8 cellular contexts compared by ENCODE assay signal in the genomic region with DNA sequence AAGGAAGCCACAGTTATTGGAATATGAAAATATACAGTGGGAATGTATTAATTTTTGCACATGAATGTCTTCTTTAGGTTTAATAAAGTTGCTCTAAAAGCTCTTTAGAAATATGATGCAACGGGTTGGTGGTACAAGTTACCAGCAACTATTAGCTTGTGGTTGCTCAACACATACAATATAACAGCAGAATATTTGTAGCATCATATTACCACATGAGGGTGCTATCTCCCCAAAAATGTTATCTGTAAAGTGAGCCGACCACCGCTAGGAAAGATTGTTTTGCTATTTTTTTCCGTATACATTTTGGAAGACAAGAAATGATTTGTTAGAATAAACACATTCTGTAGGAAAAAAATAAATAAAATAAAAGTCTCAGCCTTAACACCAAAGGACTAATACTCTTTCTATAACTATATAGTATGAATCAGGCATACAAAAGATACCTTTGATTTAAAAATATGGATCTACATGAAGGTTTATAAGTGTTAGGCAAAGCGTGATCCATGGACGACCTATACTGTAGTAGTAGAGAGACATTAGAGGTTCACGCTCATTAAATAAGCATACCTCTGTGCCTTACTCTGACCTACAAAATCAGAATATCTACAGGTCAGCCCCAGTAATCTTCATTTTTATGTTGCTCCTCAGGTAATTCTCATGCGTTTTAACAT.
DNase-seq lines count a peak whose midpoint lies in the region; ATAC-seq, FAIRE-seq and TF ChIP-seq lines count a peak whose summit lies in the region.

No MANE protein-coding gene starts in this region.

- TF ChIP-seq CTCF in bronchial epithelial cell (IDR thresholded peaks at IDR 0.05; ENCODE audit: insufficient read depth, low read length, severe bottlenecking): peak; percentile 37

- no peaks in the 10 kb centered on the region for H3K27me3 ChIP-seq in bronchial epithelial cell (ENCODE audit: control insufficient read depth, insufficient read depth, low read length)

- H3K4me3 ChIP-seq in bronchial epithelial cell (ENCODE audit: low read depth, low read length): no peak overlapping the region

- intact Hi-C loops in left cardiac atrium (cut with DNase I) (loop anchor here in 1 of 2 donors (5.0 kb wide), 1 partner anchor 1178 kb away; no protein-coding TSS in a partner anchor), left ventricle myocardium superior (cut with micrococcal nuclease) (loop anchor here (10.0 kb wide), 1 partner anchor 1181 kb away; no protein-coding TSS in a partner anchor)

- DNase-seq in left cardiac atrium: no peak
- DNase-seq in left ventricle myocardium superior: no peak
- DNase-seq in NCI-H460 (ENCODE audit: extremely low read depth, low read depth): peak; percentile 65
- DNase-seq in bronchial epithelial cell (ENCODE audit: low read depth): peak; percentile 71
- DNase-seq in medulla oblongata (ENCODE audit: extremely low spot score): peak; percentile 53
- no peak for DNase-seq in amniotic stem cell (lab: John Stamatoyannopoulos, UW)

- FAIRE-seq in bronchial epithelial cell (lab: Jason Lieb, UNC): no peak

- H3K36me3 ChIP-seq in bronchial epithelial cell (ENCODE audit: control insufficient read depth, insufficient read depth, low read length): no peaks in the 10 kb centered on the region

- peak; percentile 49 to 55 for ATAC-seq in left cardiac atrium
- ATAC-seq in left ventricle myocardium superior: no peak
- peak; percentile 55 for ATAC-seq in HG03280 (IDR thresholded peaks at IDR 0.05; ENCODE audit: unreplicated experiment)
- no peak for ATAC-seq in GM21619 (IDR thresholded peaks at IDR 0.05; ENCODE audit: unreplicated experiment)

Comparison
In these comparisons a context has a peak if more than half of its experiments do, and no peak if none do; other contexts are left out.
1. ATAC-seq: peak in left cardiac atrium (2 of 2) and HG03280 (single experiment); none in left ventricle myocardium superior (single experiment) and GM21619 (single experiment).
2. DNase-seq: peak in NCI-H460 (single experiment), bronchial epithelial cell (single experiment) and medulla oblongata (single experiment); none in left cardiac atrium (single experiment), left ventricle myocardium superior (single experiment) and amniotic stem cell (single experiment).